In the genomic region with DNA sequence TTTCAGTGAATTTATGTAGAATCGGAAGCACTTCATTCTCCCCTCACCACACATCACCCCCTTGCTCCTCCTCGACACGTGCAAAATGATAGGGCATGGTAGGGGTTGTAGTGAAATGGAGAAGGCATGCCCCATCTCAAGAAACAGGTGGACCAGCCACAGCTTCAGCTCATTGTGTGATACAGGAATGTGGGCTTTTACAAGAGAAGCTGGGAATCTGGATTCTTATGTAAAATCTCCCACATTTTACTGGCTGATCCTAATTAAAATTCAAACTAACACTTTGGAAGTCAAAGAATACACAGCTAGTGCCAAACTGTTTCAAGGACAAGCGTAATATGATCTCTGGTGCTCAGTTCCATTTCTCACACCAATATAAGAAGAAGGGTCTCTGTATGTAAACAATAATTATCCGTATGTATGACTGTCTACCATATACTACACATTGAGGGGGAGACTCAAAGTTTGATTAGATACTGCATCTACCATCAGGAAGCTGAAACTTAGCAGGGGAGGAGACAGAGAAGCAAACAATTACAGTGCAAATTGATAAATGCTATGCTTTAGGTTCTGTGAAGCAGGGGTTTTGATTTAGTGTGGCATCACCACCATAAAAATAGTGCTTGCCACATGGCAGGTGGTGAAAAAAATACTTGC, we compare ENCODE assay signal across 8 cellular contexts. TPM values are rescaled to one million over a fixed set of nuclear protein-coding genes. Genes with fewer than 3 reads are reported as not detected.
DNase-seq lines count a peak whose midpoint lies in the region; ATAC-seq and TF ChIP-seq lines count a peak whose summit lies in the region.

No MANE protein-coding gene starts in this region.

- H3K27ac ChIP-seq in effector memory CD4-positive, alpha-beta T cell (ENCODE audit: insufficient read depth, low read length, poor library complexity, severe bottlenecking), result no peak overlapping the region
- H3K27ac ChIP-seq in uterus, result no peak overlapping the region

- no peak for TF ChIP-seq POLR2A in uterus (IDR thresholded peaks at IDR 0.05)

- intact Hi-C loops in uterus (cut with DNase I; ENCODE audit: low total_unique reads), result no loop called here

- H3K9me3 ChIP-seq in effector memory CD4-positive, alpha-beta T cell (ENCODE audit: control insufficient read depth, low read length), result no peaks in the 10 kb centered on the region
- H3K9me3 ChIP-seq in uterus, result no peaks in the 10 kb centered on the region

- ATAC-seq in GM21381 (IDR thresholded peaks at IDR 0.05; ENCODE audit: unreplicated experiment) (peak; percentile 10), HG03469 (IDR thresholded peaks at IDR 0.05; ENCODE audit: unreplicated experiment) (peak; percentile 4)

- H3K4me1 ChIP-seq in effector memory CD4-positive, alpha-beta T cell (ENCODE audit: control insufficient read depth, insufficient read depth, low read length, poor library complexity, severe bottlenecking), result peaks cover 14% of the 10 kb centered on the region
- peaks cover 0 to 4% of the 10 kb centered on the region in 2 donors for H3K4me1 ChIP-seq in uterus

- H3K27me3 ChIP-seq in effector memory CD4-positive, alpha-beta T cell (replicated peaks; ENCODE audit: control insufficient read depth, insufficient read depth, low read length, poor library complexity, severe bottlenecking), result no peaks in the 10 kb centered on the region
- H3K27me3 ChIP-seq in uterus, result no peaks in the 10 kb centered on the region

- TF ChIP-seq CTCF in AG04449 (IDR thresholded peaks at IDR 0.05; ENCODE audit: insufficient read depth, low read length, missing control alignments), result no peak
- no peak for TF ChIP-seq CTCF in uterus (IDR thresholded peaks at IDR 0.05)

- CTCF ChIA-PET in AG04449 (lab: Yijun Ruan, JAX), result interaction anchor here (1.2 to 4.4 kb wide), 7 partner anchors 17 to 63 kb away, joined by 3 to 30 read pairs (median 7); a partner anchor contains a TSS

- H3K4me3 ChIP-seq in AG04449 (ENCODE audit: low read depth, low read length) (0 out of 2 replicates have a peak overlapping the region, but pooled peaks have one; percentile 6), uterus (no peak overlapping the region)
- peak overlapping the region; percentile 49 for H3K4me3 ChIP-seq in effector memory CD4-positive, alpha-beta T cell (ENCODE audit: insufficient read depth, low read depth, low read length, poor library complexity, severe bottlenecking)

- no peaks in the 10 kb centered on the region for H3K36me3 ChIP-seq in effector memory CD4-positive, alpha-beta T cell (ENCODE audit: control insufficient read depth, insufficient read depth, low read length)
- no peaks in the 10 kb centered on the region for H3K36me3 ChIP-seq in uterus

- POLR2A ChIA-PET in AG04449 (lab: Yijun Ruan, JAX), result no interaction called here

- DNase-seq in AG04449 (ENCODE audit: low read depth, low spot score), result no peak
- DNase-seq in effector memory CD4-positive, alpha-beta T cell, result no peak
- no peak for DNase-seq in putamen (ENCODE audit: low spot score)
- DNase-seq in uterus, result no peak
- no peak for DNase-seq in epidermal melanocyte (ENCODE audit: insufficient read length, low spot score)
- DNase-seq in NCI-H1436 treated with DMSO at 0.1 percent for 48 hours (lab: John Stamatoyannopoulos, UW), result no peak

RNA-seq across cellular contexts. Expression of a gene that starts 24.3 kb away (rescaled TPM):
- total RNA-seq in uterus, result 10 to 100 TPM in 1 of 4 donors, 1 to 10 TPM in 3; 2.3 to 31.2 (median 5.7) TPM

Comparison
In these comparisons a context has a peak if more than half of its experiments do, and no peak if none do; other contexts are left out.
1. H3K4me3 ChIP-seq: peak in AG04449 (single experiment) and effector memory CD4-positive, alpha-beta T cell (single experiment); none in uterus (0 of 2).